23 cellular contexts compared by ENCODE assay signal in the genomic region with DNA sequence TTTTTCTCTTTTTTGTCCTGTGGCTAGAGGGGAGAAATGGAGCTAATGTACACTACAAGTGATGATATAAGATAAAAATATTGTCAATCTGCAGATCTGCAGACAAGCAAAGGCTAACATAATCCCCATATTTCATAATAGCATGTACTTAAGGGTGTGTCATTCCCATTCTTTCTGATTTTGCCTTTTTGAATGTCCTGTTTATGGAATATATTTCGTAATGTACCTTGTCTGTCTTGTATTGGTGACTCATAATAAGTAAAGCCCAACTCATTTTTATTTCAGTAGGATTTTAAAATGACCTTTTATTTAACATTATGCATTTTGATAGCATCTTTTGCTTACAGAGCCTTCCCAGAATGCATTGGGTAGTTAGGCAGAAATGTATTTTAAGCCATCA.
DNase-seq lines count a peak whose midpoint lies in the region; ATAC-seq and TF ChIP-seq lines count a peak whose summit lies in the region.
"Had no signal": no experiment of that assay in that cellular context is flagged by ENCODE, and none has a peak within 500 bp of the region (broad histone marks: within the 10 kb centered on the region; RNA-seq: fewer than 3 reads in every experiment).

No MANE protein-coding gene starts in this region.

- H3K27me3 Mint-ChIP-seq in CD8-positive, alpha-beta memory T cell, result no peaks in the 10 kb centered on the region
- peaks cover 0 to 9% (median 2%) of the 10 kb centered on the region in 5 donors for H3K27me3 Mint-ChIP-seq in naive thymus-derived CD8-positive, alpha-beta T cell
- H3K27me3 Mint-ChIP-seq: activated naive CD8-positive, alpha-beta T cell treated with anti-CD3 and anti-CD28 coated beads for 36 hours; B cell; effector memory CD8-positive, alpha-beta T cell; stimulated activated naive CD8-positive, alpha-beta T cell treated with anti-CD3 and anti-CD28 coated beads, Interleukin-15, Interleukin-2, amounts not matched to agents 100 ng/mL and 50 ng/mL, for 24 hours had no signal

- TF ChIP-seq CTCF in SK-N-SH (IDR thresholded peaks at IDR 0.05) (no peak), foreskin keratinocyte (conservative IDR thresholded peaks at IDR 0.05) (no peak), spleen (IDR thresholded peaks at IDR 0.05 in 8 of 11, conservative IDR thresholded peaks at IDR 0.05 in 3 of 11) (no peak)

- CTCF ChIA-PET in SK-N-SH (lab: Yijun Ruan, JAX), result interaction anchor here (1.5 to 2.9 kb wide), 2 partner anchors 19 to 29 kb away, joined by 3 to 12 read pairs; no protein-coding TSS in a partner anchor
- CTCF ChIA-PET in CD8-positive, alpha-beta memory T cell (lab: Charles Lee), result no interaction called here

- 43% methylated on average over 1 of the region's 1 CpG for WGBS in SK-N-SH (ENCODE audit: low lambda C conversion rate)
- 58 to 73% (median 64%) methylated on average over 1 of the region's 1 CpG for WGBS in spleen, 5 donors

- no peaks in the 10 kb centered on the region for H3K36me3 ChIP-seq in SK-N-SH (replicated peaks in 1 of 2; ENCODE audit: control insufficient read depth in 1 of 2, insufficient read depth in 2 of 2, low read length in 1 of 2)
- no peaks in the 10 kb centered on the region for H3K36me3 ChIP-seq in spleen
- H3K36me3 ChIP-seq in CD8-positive, alpha-beta memory T cell (ENCODE audit: insufficient read depth, low read length), result no peaks in the 10 kb centered on the region
- H3K36me3 ChIP-seq: tibial nerve had no signal

- no peaks in the 10 kb centered on the region for H3F3A ChIP-seq in SK-N-SH (replicated peaks; ENCODE audit: insufficient read depth)

- H3K4me3 ChIP-seq in SK-N-SH (ENCODE audit: low read depth in 2 of 2, low read length in 1 of 2) (no peak overlapping the region), spleen (no peak overlapping the region)
- H3K4me3 ChIP-seq in CD8-positive, alpha-beta memory T cell (ENCODE audit: low read length), result no peak overlapping the region
- H3K4me3 ChIP-seq: tibial nerve had no signal

- H3K9ac ChIP-seq in SK-N-SH, result no peak overlapping the region

- H4K20me1 ChIP-seq in SK-N-SH (ENCODE audit: insufficient read depth), result no peaks in the 10 kb centered on the region

- no peak overlapping the region for H3K27ac ChIP-seq in SK-N-SH (ENCODE audit: low read depth in 2 of 2, low read length in 1 of 2)
- no peak overlapping the region for H3K27ac ChIP-seq in foreskin keratinocyte
- H3K27ac ChIP-seq in spleen, result no peak overlapping the region
- no peak overlapping the region for H3K27ac ChIP-seq in CD8-positive, alpha-beta memory T cell (ENCODE audit: low read depth, low read length)
- H3K27ac ChIP-seq: tibial nerve had no signal

- TF ChIP-seq RAD21 in SK-N-SH (IDR thresholded peaks at IDR 0.05; ENCODE audit: low read length), result no peak

- POLR2A ChIA-PET in SK-N-SH (lab: Yijun Ruan, JAX), result interaction anchor here (0.6 kb wide), 1 partner anchor 20 kb away, joined by 3 read pairs; no protein-coding TSS in a partner anchor
- POLR2A ChIA-PET in CD8-positive, alpha-beta memory T cell (lab: Charles Lee), result no interaction called here
- POLR2A ChIA-PET in naive thymus-derived CD8-positive, alpha-beta T cell (lab: Charles Lee), result no interaction called here

- no peak overlapping the region for H3K4me3 Mint-ChIP-seq in CD8-positive, alpha-beta memory T cell
- no peak overlapping the region for H3K4me3 Mint-ChIP-seq in naive thymus-derived CD8-positive, alpha-beta T cell
- H3K4me3 Mint-ChIP-seq: activated naive CD8-positive, alpha-beta T cell treated with anti-CD3 and anti-CD28 coated beads for 36 hours; activated T-helper 1 cell treated with anti-CD3 and anti-CD28 coated beads, Interleukin-12 subunit alpha, Interleukin-12 subunit beta, Interleukin-2, Interleukin-4 antibody, amounts not matched to agents 30 ng/mL and 10 ng/mL and 1 ng/mL, durations not matched to agents 14 hours and 24 hours and 36 hours; B cell; effector memory CD8-positive, alpha-beta T cell; stimulated activated naive CD8-positive, alpha-beta T cell treated with anti-CD3 and anti-CD28 coated beads, Interleukin-15, Interleukin-2, amounts not matched to agents 100 ng/mL and 50 ng/mL, for 24 hours had no signal

- no peak for TF ChIP-seq EP300 in SK-N-SH (IDR thresholded peaks at IDR 0.05; ENCODE audit: borderline replicate concordance in 1 of 2, low read depth in 1 of 2, low read length in 1 of 2)

- intact Hi-C loops in spleen (cut with DNase I; ENCODE audit: low total_unique reads), result no loop called here

- no peaks in the 10 kb centered on the region for H3K79me2 ChIP-seq in SK-N-SH (ENCODE audit: insufficient read depth)

- H3K27ac Mint-ChIP-seq in CD8-positive, alpha-beta memory T cell, result no peak overlapping the region
- H3K27ac Mint-ChIP-seq in naive thymus-derived CD8-positive, alpha-beta T cell, result no peak overlapping the region
- H3K27ac Mint-ChIP-seq: activated naive CD8-positive, alpha-beta T cell treated with anti-CD3 and anti-CD28 coated beads for 36 hours; activated T-helper 1 cell treated with anti-CD3 and anti-CD28 coated beads, Interleukin-12 subunit alpha, Interleukin-12 subunit beta, Interleukin-2, Interleukin-4 antibody, amounts not matched to agents 30 ng/mL and 10 ng/mL and 1 ng/mL, durations not matched to agents 14 hours and 24 hours and 36 hours; B cell; effector memory CD8-positive, alpha-beta T cell; stimulated activated naive CD8-positive, alpha-beta T cell treated with anti-CD3 and anti-CD28 coated beads, Interleukin-15, Interleukin-2, amounts not matched to agents 100 ng/mL and 50 ng/mL, for 24 hours had no signal

- no peak for ATAC-seq in SK-N-SH treated with all-trans-retinoic acid at 6 μM for 48 hours
- ATAC-seq in foreskin keratinocyte, result peak; percentile 86
- no peak for ATAC-seq in naive thymus-derived CD8-positive, alpha-beta T cell
- ATAC-seq: effector memory CD8-positive, alpha-beta T cell; Right ventricle myocardium inferior had no signal

- H3K9me3 Mint-ChIP-seq in CD8-positive, alpha-beta memory T cell, result peaks cover 0 to 7% (median 2%) of the 10 kb centered on the region in 5 donors
- peaks cover 0 to 9% (median 0%) of the 10 kb centered on the region in 9 donors for H3K9me3 Mint-ChIP-seq in naive thymus-derived CD8-positive, alpha-beta T cell
- H3K9me3 Mint-ChIP-seq: activated naive CD8-positive, alpha-beta T cell treated with anti-CD3 and anti-CD28 coated beads for 36 hours; activated T-helper 1 cell treated with anti-CD3 and anti-CD28 coated beads, Interleukin-12 subunit alpha, Interleukin-12 subunit beta, Interleukin-2, Interleukin-4 antibody, amounts not matched to agents 30 ng/mL and 10 ng/mL and 1 ng/mL, durations not matched to agents 14 hours and 24 hours and 36 hours had no signal

- no peak overlapping the region for H3K4me2 ChIP-seq in SK-N-SH

- H3K9me2 ChIP-seq in SK-N-SH, result no peaks in the 10 kb centered on the region

- no peak for DNase-seq in SK-N-SH
- peak; percentile 25 for DNase-seq in dedifferentiated amniotic fluid mesenchymal stem cell (ENCODE audit: extremely low spot score)
- DNase-seq in foreskin keratinocyte, result peak; percentile 71 to 85
- DNase-seq in spleen, result no peak
- DNase-seq in CD8-positive, alpha-beta memory T cell, result no peak
- DNase-seq in naive thymus-derived CD8-positive, alpha-beta T cell, result no peak
- DNase-seq in NCI-H2227 treated with DMSO at 0.1 percent for 48 hours (lab: John Stamatoyannopoulos, UW), result no peak
- DNase-seq: 8988T; activated CD4-positive, alpha-beta T cell treated with anti-CD3 and anti-CD28 coated beads for 4 hours; activated naive CD8-positive, alpha-beta T cell treated with anti-CD3 and anti-CD28 coated beads for 36 hours; COR-L47; DND-41; effector memory CD8-positive, alpha-beta T cell; NCI-H187; NCI-H748 treated with DMSO at 0.1 percent for 48 hours; nucleus accumbens; stimulated activated CD4-positive, alpha-beta T cell treated with anti-CD3 and anti-CD28 coated beads, Interleukin-4, amount 100 ng/mL, for 24 hours had no signal

- no peaks in the 10 kb centered on the region for H3K4me1 Mint-ChIP-seq in CD8-positive, alpha-beta memory T cell
- no peaks in the 10 kb centered on the region for H3K4me1 Mint-ChIP-seq in naive thymus-derived CD8-positive, alpha-beta T cell
- H3K4me1 Mint-ChIP-seq: activated naive CD8-positive, alpha-beta T cell treated with anti-CD3 and anti-CD28 coated beads for 36 hours; B cell had no signal

- H3K36me3 Mint-ChIP-seq in CD8-positive, alpha-beta memory T cell, result no peaks in the 10 kb centered on the region
- no peaks in the 10 kb centered on the region for H3K36me3 Mint-ChIP-seq in naive thymus-derived CD8-positive, alpha-beta T cell
- H3K36me3 Mint-ChIP-seq: activated naive CD8-positive, alpha-beta T cell treated with anti-CD3 and anti-CD28 coated beads for 36 hours had no signal

- H2AFZ ChIP-seq in SK-N-SH (ENCODE audit: low read depth), result no peak overlapping the region

- H3K4me1 ChIP-seq in SK-N-SH (ENCODE audit: control insufficient read depth in 1 of 2, insufficient read depth in 2 of 2, low read depth in 1 of 2, low read length in 1 of 2), result no peaks in the 10 kb centered on the region
- H3K4me1 ChIP-seq in foreskin keratinocyte, result peaks cover 9% of the 10 kb centered on the region
- no peaks in the 10 kb centered on the region for H3K4me1 ChIP-seq in spleen
- no peaks in the 10 kb centered on the region for H3K4me1 ChIP-seq in CD8-positive, alpha-beta memory T cell (ENCODE audit: insufficient read depth, low read length)
- H3K4me1 ChIP-seq: tibial nerve had no signal

- TF ChIP-seq POLR2A in spleen (IDR thresholded peaks at IDR 0.05), result no peak

- H3K27me3 ChIP-seq in SK-N-SH (ENCODE audit: insufficient read depth) (no peaks in the 10 kb centered on the region), foreskin keratinocyte (no peaks in the 10 kb centered on the region), spleen (replicated peaks in 1 of 7) (no peaks in the 10 kb centered on the region)
- H3K27me3 ChIP-seq in CD8-positive, alpha-beta memory T cell (ENCODE audit: insufficient read depth, low read length, poor library complexity, severe bottlenecking), result no peaks in the 10 kb centered on the region
- H3K27me3 ChIP-seq: tibial nerve had no signal

- H3K9me3 ChIP-seq in SK-N-SH, result no peaks in the 10 kb centered on the region
- no peaks in the 10 kb centered on the region for H3K9me3 ChIP-seq in spleen
- H3K9me3 ChIP-seq in CD8-positive, alpha-beta memory T cell (ENCODE audit: low read length), result no peaks in the 10 kb centered on the region
- H3K9me3 ChIP-seq: tibial nerve had no signal

TF ChIP-seq in SK-N-SH treated with all-trans-retinoic acid at 6 μM for 48 hours, 23 proteins besides CTCF, POLR2A, EP300 and RAD21 (continues in another document):
- TF ChIP-seq PPARA (CRISPR knock-in tag; IDR thresholded peaks at IDR 0.05; ENCODE audit: borderline replicate concordance) (no peak), ISL1 (CRISPR knock-in tag; IDR thresholded peaks at IDR 0.05) (peak; percentile 22; the same call in 1 of the 2 replicates), GLIS3 (CRISPR knock-in tag; IDR thresholded peaks at IDR 0.05) (no peak), ZFP3 (CRISPR knock-in tag; IDR thresholded peaks at IDR 0.05) (no peak)

TF ChIP-seq in SK-N-SH, 30 proteins besides CTCF, POLR2A, EP300 and RAD21 (continues in another document):
- TF ChIP-seq TEAD4 (IDR thresholded peaks at IDR 0.05; ENCODE audit: borderline replicate concordance, insufficient read depth) (no peak), SIN3A (IDR thresholded peaks at IDR 0.05; ENCODE audit: borderline replicate concordance, low read depth, low read length) (no peak)

Comparison
In these comparisons a context has a peak if more than half of its experiments do, and no peak if none do; other contexts are left out.
1. DNase-seq: peak in dedifferentiated amniotic fluid mesenchymal stem cell (single experiment) and foreskin keratinocyte (2 of 2); none in SK-N-SH (single experiment), spleen (single experiment), CD8-positive, alpha-beta memory T cell (0 of 5), naive thymus-derived CD8-positive, alpha-beta T cell (0 of 10) and NCI-H2227 treated with DMSO at 0.1 percent for 48 hours (single experiment).